Comparison of ENCODE assay signal across 20 cellular contexts in genomic region chr18:78861116-78861515, GRCh38.
DNase-seq lines count a peak whose midpoint lies in the region; ATAC-seq, FAIRE-seq and TF ChIP-seq lines count a peak whose summit lies in the region.
"Had no signal": no experiment of that assay in that cellular context is flagged by ENCODE, and none has a peak within 500 bp of the region (broad histone marks: within the 10 kb centered on the region; RNA-seq: fewer than 3 reads in every experiment).

No MANE protein-coding gene starts in this region.

- no peak overlapping the region for H2AK5ac ChIP-seq in trophoblast cell (ENCODE audit: low read length)

- H3K18ac ChIP-seq in trophoblast cell (ENCODE audit: low read length): no peak overlapping the region

- H2BK12ac ChIP-seq in trophoblast cell (ENCODE audit: low read length): no peak overlapping the region

- H2BK120ac ChIP-seq in trophoblast cell (ENCODE audit: insufficient read depth, low read length, poor library complexity): no peak overlapping the region

- DNase-seq in NOMO-1 treated with DMSO at 0.1 percent for 48 hours (lab: John Stamatoyannopoulos, UW; ENCODE audit: unreplicated experiment) (peak; percentile 20), NOMO-1 treated with dmso at 0.1 percent for 144 hours (lab: John Stamatoyannopoulos, UW; ENCODE audit: unreplicated experiment) (no peak), HepG2 (ENCODE audit: low spot score) (no peak), right lobe of liver (no peak), right atrium auricular region (ENCODE audit: low spot score) (peak; percentile 69), osteoblast (ENCODE audit: insufficient read length, low spot score, missing footprints) (peak; percentile 57), trophoblast cell (no peak), HT-29 (ENCODE audit: low spot score) (no peak)
- DNase-seq: 8988T; Calu3; CD8-positive, alpha-beta T cell; DMS79 treated with DMSO at 0.1 percent for 48 hours; GF-D8; HFFc6 had no signal

- H4K20me1 ChIP-seq in HepG2 (ENCODE audit: insufficient read depth, low read length) (no peaks in the 10 kb centered on the region), osteoblast (ENCODE audit: insufficient read depth, low read length) (no peaks in the 10 kb centered on the region)
- H4K20me1 ChIP-seq: BLaER1 had no signal

- TF ChIP-seq CTCF in HepG2 (CRISPR knock-in tag; IDR thresholded peaks at IDR 0.05) (no peak), right lobe of liver (IDR thresholded peaks at IDR 0.05) (no peak), right atrium auricular region (IDR thresholded peaks at IDR 0.05) (no peak), osteoblast (IDR thresholded peaks at IDR 0.05; ENCODE audit: extremely low read depth, low read depth, low read length) (no peak)

- H2BK5ac ChIP-seq in trophoblast cell (ENCODE audit: low read depth, low read length, poor library complexity): no peak overlapping the region

- no peak overlapping the region for H3K4ac ChIP-seq in trophoblast cell (ENCODE audit: low read depth, low read length)

- TF ChIP-seq RAD21 in HepG2 (CRISPR knock-in tag; IDR thresholded peaks at IDR 0.05): no peak

- ATAC-seq in HepG2 (no peak), right lobe of liver (no peak)
- ATAC-seq: CD8-positive, alpha-beta T cell; GM23338; HCT116 had no signal

- no peaks in the 10 kb centered on the region for H3K9me3 ChIP-seq in HepG2 (ENCODE audit: low read length)
- no peaks in the 10 kb centered on the region for H3K9me3 ChIP-seq in right lobe of liver
- H3K9me3 ChIP-seq in right atrium auricular region: no peaks in the 10 kb centered on the region
- no peaks in the 10 kb centered on the region for H3K9me3 ChIP-seq in osteoblast (ENCODE audit: low read depth, low read length)
- H3K9me3 ChIP-seq in trophoblast cell (ENCODE audit: insufficient read depth, low read depth, low read length): peaks cover 5% of the 10 kb centered on the region
- H3K9me3 ChIP-seq: BLaER1 had no signal

- CTCF ChIA-PET in HepG2 (lab: Yijun Ruan, JAX; ENCODE audit: low intra/inter-chr PET ratio, low total read pairs): no interaction called here

- no peak overlapping the region for H3K23ac ChIP-seq in trophoblast cell (ENCODE audit: low read length)

- in situ Hi-C loops in HepG2 (cut with HindIII; ENCODE audit: extremely low pct_ligation_motif_present, low pct_unique_long_range_greater_than_20kb): loop anchor here (10.0 kb wide), 1 partner anchor 186 kb away; no protein-coding TSS in a partner anchor

- H4K91ac ChIP-seq in trophoblast cell (ENCODE audit: low read depth, low read length): no peak overlapping the region

- POLR2A ChIA-PET in HepG2 (lab: Yijun Ruan, JAX): no interaction called here

- H3K79me2 ChIP-seq in HepG2 (ENCODE audit: insufficient read depth, low read length) (no peaks in the 10 kb centered on the region), osteoblast (ENCODE audit: insufficient read depth, low read length) (no peaks in the 10 kb centered on the region), trophoblast cell (ENCODE audit: control insufficient read depth, insufficient read depth, low read length, poor library complexity) (no peaks in the 10 kb centered on the region)

- no peak overlapping the region for H3K4me2 ChIP-seq in HepG2 (ENCODE audit: low read depth, low read length)
- H3K4me2 ChIP-seq in osteoblast (ENCODE audit: insufficient read depth, low read length): no peak overlapping the region
- no peak overlapping the region for H3K4me2 ChIP-seq in trophoblast cell (ENCODE audit: low read length)
- H3K4me2 ChIP-seq: BLaER1, GM23338 had no signal

- no peak for FAIRE-seq in HepG2 (lab: Jason Lieb, UNC)
- FAIRE-seq: H54, HTR-8/SVneo had no signal

- no peaks in the 10 kb centered on the region for H3K79me1 ChIP-seq in trophoblast cell (ENCODE audit: low read length)

- H3K9ac ChIP-seq in HepG2 (ENCODE audit: insufficient read depth, low read depth, low read length) (no peak overlapping the region), trophoblast cell (ENCODE audit: low read length) (no peak overlapping the region)
- H3K9ac ChIP-seq: BLaER1 had no signal

- H2AFZ ChIP-seq in HepG2 (ENCODE audit: low read length) (no peak overlapping the region), osteoblast (ENCODE audit: low read length) (no peak overlapping the region), trophoblast cell (ENCODE audit: insufficient read depth, low read length, poor library complexity) (no peak overlapping the region)
- H2AFZ ChIP-seq: GM23338 had no signal

- TF ChIP-seq EP300 in HepG2 (IDR thresholded peaks at IDR 0.05; ENCODE audit: low read depth in 2 of 2, low read length in 2 of 2) (no peak), HepG2 (CRISPR knock-in tag; IDR thresholded peaks at IDR 0.05; ENCODE audit: borderline replicate concordance) (no peak)

- no peak overlapping the region for H3K27ac ChIP-seq in HepG2 (ENCODE audit: extremely low read length, insufficient read depth, low read length)
- H3K27ac ChIP-seq in right lobe of liver: no peak overlapping the region
- H3K27ac ChIP-seq in right atrium auricular region: no peak overlapping the region
- H3K27ac ChIP-seq in osteoblast (ENCODE audit: low read depth, low read length): no peak overlapping the region
- H3K27ac ChIP-seq in trophoblast cell (ENCODE audit: low read depth, low read length): no peak overlapping the region
- H3K27ac ChIP-seq: BLaER1, HL-60 had no signal

- H3K27me3 ChIP-seq in HepG2 (ENCODE audit: control insufficient read depth in 1 of 2, insufficient read depth in 2 of 2, low read length in 2 of 2) (peaks cover 3 to 50% of the 10 kb centered on the region in 2 experiments; a peak in 3 of 5 replicates), right lobe of liver (no peaks in the 10 kb centered on the region), right atrium auricular region (no peaks in the 10 kb centered on the region), osteoblast (ENCODE audit: insufficient read depth, low read length) (no peaks in the 10 kb centered on the region), trophoblast cell (ENCODE audit: insufficient read depth, low read length) (no peaks in the 10 kb centered on the region)
- H3K27me3 ChIP-seq: BLaER1 had no signal

- 12% methylated on average over 11 of the region's 11 CpGs for WGBS in HepG2 (ENCODE audit: low lambda C conversion rate)
- 35% methylated on average over 11 of the region's 11 CpGs for WGBS in right lobe of liver (ENCODE audit: insufficient coverage, low coverage, low lambda C conversion rate, missing lambda C conversion rate)
- no CpG with 5 or more reads among the region's 11 CpGs for WGBS in trophoblast cell (ENCODE audit: extremely low coverage, insufficient coverage, insufficient read length)

- H4K8ac ChIP-seq in trophoblast cell (ENCODE audit: low read depth, low read length): no peak overlapping the region

- H3K4me3 ChIP-seq in HepG2 (replicated peaks in 1 of 3; ENCODE audit: insufficient read depth in 1 of 3, low read depth in 2 of 3, low read length in 3 of 3): no peak overlapping the region
- no peak overlapping the region for H3K4me3 ChIP-seq in right lobe of liver
- H3K4me3 ChIP-seq in right atrium auricular region: no peak overlapping the region
- no peak overlapping the region for H3K4me3 ChIP-seq in osteoblast (ENCODE audit: insufficient read depth, low read length)
- no peak overlapping the region for H3K4me3 ChIP-seq in trophoblast cell (ENCODE audit: low read depth, low read length)
- H3K4me3 ChIP-seq: BLaER1, GM23338 had no signal

- no peaks in the 10 kb centered on the region for H3K36me3 ChIP-seq in HepG2 (replicated peaks in 1 of 2; ENCODE audit: control insufficient read depth in 1 of 2, insufficient read depth in 2 of 2, low read length in 2 of 2)
- H3K36me3 ChIP-seq in right lobe of liver: no peaks in the 10 kb centered on the region
- H3K36me3 ChIP-seq in right atrium auricular region: no peaks in the 10 kb centered on the region
- H3K36me3 ChIP-seq in osteoblast (ENCODE audit: insufficient read depth, low read length): no peaks in the 10 kb centered on the region
- H3K36me3 ChIP-seq in trophoblast cell (ENCODE audit: control insufficient read depth in 1 of 2, insufficient read depth in 2 of 2, low read length in 2 of 2): no peaks in the 10 kb centered on the region
- H3K36me3 ChIP-seq: BLaER1 had no signal

- no peak overlapping the region for H3K14ac ChIP-seq in trophoblast cell (ENCODE audit: low read length)

- TF ChIP-seq POLR2A in HepG2 (IDR thresholded peaks at IDR 0.05; ENCODE audit: insufficient read depth in 1 of 2, low read depth in 2 of 2, low read length in 2 of 2): no peak
- TF ChIP-seq POLR2A in right lobe of liver (IDR thresholded peaks at IDR 0.05): no peak

- BruUV-seq in HepG2 (replicated peaks; lab: Mats Ljungman, UMichigan): no TSS peak

- intact Hi-C loops in HepG2 (cut with micrococcal nuclease; ENCODE audit: unreplicated experiment) (no loop called here), right lobe of liver (cut with DNase I) (no loop called here)

- no peaks in the 10 kb centered on the region for H3K4me1 ChIP-seq in HepG2 (ENCODE audit: insufficient read depth, low read length)
- no peaks in the 10 kb centered on the region for H3K4me1 ChIP-seq in right lobe of liver
- no peaks in the 10 kb centered on the region for H3K4me1 ChIP-seq in right atrium auricular region
- H3K4me1 ChIP-seq in osteoblast (ENCODE audit: insufficient read depth, low read length): no peaks in the 10 kb centered on the region
- peaks cover 4 to 5% of the 10 kb centered on the region in 2 experiments for H3K4me1 ChIP-seq in trophoblast cell (ENCODE audit: control insufficient read depth in 1 of 2, insufficient read depth in 2 of 2, low read length in 2 of 2)
- H3K4me1 ChIP-seq: BLaER1 had no signal

- H4K12ac ChIP-seq in trophoblast cell (ENCODE audit: low read depth, low read length): no peak overlapping the region

TF ChIP-seq in HepG2, 621 proteins besides CTCF, POLR2A, EP300 and RAD21:
- TF ChIP-seq ZNF800 (CRISPR knock-in tag; IDR thresholded peaks at IDR 0.05) (no peak), CREB1 (IDR thresholded peaks at IDR 0.05) (peak; percentile 63), CREB1 (CRISPR knock-in tag; IDR thresholded peaks at IDR 0.05) (no peak), ATF7 (IDR thresholded peaks at IDR 0.05) (peak; percentile 70), ATF7 (CRISPR knock-in tag; IDR thresholded peaks at IDR 0.05) (no peak)

Comparison
In these comparisons a context has a peak if more than half of its experiments do, and no peak if none do; other contexts are left out.
1. DNase-seq: peak in NOMO-1 treated with DMSO at 0.1 percent for 48 hours (single experiment), right atrium auricular region (single experiment) and osteoblast (single experiment); none in NOMO-1 treated with dmso at 0.1 percent for 144 hours (single experiment), HepG2 (single experiment), right lobe of liver (0 of 3), trophoblast cell (0 of 2) and HT-29 (single experiment).